In genomic region chr10:123007558-123008378, GRCh38 we compare ENCODE assay signal across 8 cellular contexts. TPM values are rescaled to one million over a fixed set of nuclear protein-coding genes. Genes with fewer than 3 reads are reported as not detected.
DNase-seq lines count a peak whose midpoint lies in the region; ATAC-seq and TF ChIP-seq lines count a peak whose summit lies in the region.

No MANE protein-coding gene starts in this region.

- H3K4me2 ChIP-seq in osteoblast (ENCODE audit: insufficient read depth, low read length) = peak overlapping the region; percentile 94

- peaks cover 0 to 26% (median 3%) of the 10 kb centered on the region in 4 donors for H3K4me1 ChIP-seq in Peyer's patch
- peaks cover 16% of the 10 kb centered on the region for H3K4me1 ChIP-seq in osteoblast (ENCODE audit: insufficient read depth, low read length)

- H3K36me3 ChIP-seq in Peyer's patch = no peaks in the 10 kb centered on the region
- no peaks in the 10 kb centered on the region for H3K36me3 ChIP-seq in osteoblast (ENCODE audit: insufficient read depth, low read length)

- peaks cover 11% of the 10 kb centered on the region for H4K20me1 ChIP-seq in osteoblast (ENCODE audit: insufficient read depth, low read length)

- H3K4me3 ChIP-seq in Peyer's patch = peak overlapping the region; percentile 80 to 95 (median 88)
- H3K4me3 ChIP-seq in osteoblast (ENCODE audit: insufficient read depth, low read length) = peak overlapping the region; percentile 94

- peaks cover 56% of the 10 kb centered on the region for H3K79me2 ChIP-seq in osteoblast (ENCODE audit: insufficient read depth, low read length)

- H3K27ac ChIP-seq in Peyer's patch (peak overlapping the region; percentile 88 to 97 (median 92)), osteoblast (ENCODE audit: low read depth, low read length) (peak overlapping the region; percentile 80)

- peak overlapping the region; percentile 96 for H2AFZ ChIP-seq in osteoblast (ENCODE audit: low read length)

- TF ChIP-seq POLR2A in Peyer's patch (IDR thresholded peaks at IDR 0.05) = no peak

- H3K27me3 ChIP-seq in Peyer's patch (no peaks in the 10 kb centered on the region), osteoblast (ENCODE audit: insufficient read depth, low read length) (no peaks in the 10 kb centered on the region)

- no peaks in the 10 kb centered on the region for H3K9me3 ChIP-seq in Peyer's patch
- no peaks in the 10 kb centered on the region for H3K9me3 ChIP-seq in osteoblast (ENCODE audit: low read depth, low read length)

- in situ Hi-C loops in ACHN (cut with HindIII; ENCODE audit: low pct_ligation_motif_present, low pct_unique_long_range_greater_than_20kb, low sequenced_read_pairs) = no loop called here

- ATAC-seq in GM18867 (IDR thresholded peaks at IDR 0.05; ENCODE audit: unreplicated experiment) = peak; percentile 44
- peak; percentile 44 for ATAC-seq in HG03378 (IDR thresholded peaks at IDR 0.05; ENCODE audit: unreplicated experiment)

- peak; percentile 68 for DNase-seq in ACHN
- peak in 2 of 3 donors; percentile 61 to 67 for DNase-seq in Peyer's patch
- DNase-seq in activated effector memory CD4-positive, alpha-beta T cell treated with anti-CD3 and anti-CD28 coated beads, Interleukin-2, amount 50 U/mL, for 16 hours = peak; percentile 76
- DNase-seq in germinal center (ENCODE audit: low spot score) = peak; percentile 54
- peak; percentile 88 for DNase-seq in osteoblast (ENCODE audit: insufficient read length, low spot score, missing footprints)
- DNase-seq in ureter (ENCODE audit: low spot score) = peak; percentile 64

- no peak for TF ChIP-seq CTCF in Peyer's patch (IDR thresholded peaks at IDR 0.05)
- TF ChIP-seq CTCF in osteoblast (IDR thresholded peaks at IDR 0.05; ENCODE audit: extremely low read depth, low read depth, low read length) = no peak

RNA-seq across cellular contexts. Expression of gene IKZF5, which starts 0.8 kb away (rescaled TPM):
- total RNA-seq in Peyer's patch = 1 to 10 TPM; 7.4 to 9.5 (median 8.1) TPM
- 6.2 and 8.0 TPM in 2 replicates for total RNA-seq in osteoblast
- 18.5 TPM for total RNA-seq in ureter

RNA-seq across cellular contexts. Expression of gene ACADSB, which starts 1.0 kb away (rescaled TPM):
- 10 to 100 TPM in 2 of 4 donors, 1 to 10 TPM in 2; 9.1 to 14.2 (median 10.2) TPM for total RNA-seq in Peyer's patch
- 8.5 and 9.4 TPM in 2 replicates for total RNA-seq in osteoblast
- total RNA-seq in ureter = 34.9 TPM

RNA-seq across cellular contexts. Expression of gene PSTK, which starts 27.6 kb away (rescaled TPM):
- total RNA-seq in Peyer's patch (1 to 10 TPM in 3 of 4 donors, not detected in 1; 1.2 to 3.6 (median 3.5) TPM), osteoblast (3.6 and 4.4 TPM in 2 replicates), ureter (5.1 TPM)

RNA-seq across cellular contexts. Expression of gene C10orf88, which starts 53.7 kb away (rescaled TPM):
- 10 to 100 TPM in 1 of 4 donors, 1 to 10 TPM in 3; 5.6 to 93.3 (median 7.5) TPM for total RNA-seq in Peyer's patch
- 6.5 and 7.4 TPM in 2 replicates for total RNA-seq in osteoblast
- 10.7 TPM for total RNA-seq in ureter

Comparison
In these comparisons a context has a peak if more than half of its experiments do, and no peak if none do; other contexts are left out.
1. Peak in every context shown above with its lines: DNase-seq, ATAC-seq, H3K4me3 ChIP-seq and H3K27ac ChIP-seq.